Comparison of ENCODE assay signal across 1 cellular context in the genomic region with DNA sequence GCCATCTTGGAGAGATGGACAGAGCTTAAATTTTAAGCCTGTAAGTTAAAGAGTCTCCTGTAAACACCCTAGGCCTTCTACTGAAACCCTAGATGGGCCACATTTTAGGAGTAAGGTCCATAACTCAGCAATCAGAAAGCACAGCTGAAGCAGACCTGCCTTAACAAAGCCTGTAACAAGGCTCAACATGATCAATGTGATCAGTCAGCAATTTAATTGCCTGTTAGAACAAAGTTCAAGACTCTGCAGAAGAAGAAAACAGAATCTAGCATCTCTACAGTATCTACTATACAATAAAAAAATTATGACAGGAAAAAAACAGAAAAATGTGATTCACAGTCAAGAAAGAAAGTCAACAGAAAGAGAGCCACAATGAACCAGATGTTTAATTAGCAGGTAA.
A peak's percentile ranks its signal among the peaks of the same experiment; 100 is the strongest.
TF ChIP-seq lines count a peak whose summit lies in the region.

No MANE protein-coding gene starts in this region.

TF ChIP-seq in HepG2, 621 proteins besides CTCF, POLR2A, EP300 and RAD21:
- no peak for TF ChIP-seq ZNF530 (CRISPR knock-in tag; IDR thresholded peaks at IDR 0.05; ENCODE audit: low read depth)
- no peak for TF ChIP-seq REL (CRISPR knock-in tag; conservative IDR thresholded peaks at IDR 0.05)
- TF ChIP-seq, protein P1, sequence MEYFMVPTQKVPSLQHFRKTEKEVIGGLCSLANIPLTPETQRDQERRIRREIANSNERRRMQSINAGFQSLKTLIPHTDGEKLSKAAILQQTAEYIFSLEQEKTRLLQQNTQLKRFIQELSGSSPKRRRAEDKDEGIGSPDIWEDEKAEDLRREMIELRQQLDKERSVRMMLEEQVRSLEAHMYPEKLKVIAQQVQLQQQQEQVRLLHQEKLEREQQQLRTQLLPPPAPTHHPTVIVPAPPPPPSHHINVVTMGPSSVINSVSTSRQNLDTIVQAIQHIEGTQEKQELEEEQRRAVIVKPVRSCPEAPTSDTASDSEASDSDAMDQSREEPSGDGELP (IDR thresholded peaks at IDR 0.05; ENCODE audit: borderline replicate concordance, low read depth): no peak
- no peak for TF ChIP-seq ATF7-NPFF (CRISPR knock-in tag; IDR thresholded peaks at IDR 0.05; ENCODE audit: low read depth)
- TF ChIP-seq ZNF644 (CRISPR knock-in tag; IDR thresholded peaks at IDR 0.05; ENCODE audit: low read depth): no peak
- TF ChIP-seq MAFF (IDR thresholded peaks at IDR 0.05; ENCODE audit: low read depth, low read length): peak; percentile 86
- TF ChIP-seq, protein P2, sequence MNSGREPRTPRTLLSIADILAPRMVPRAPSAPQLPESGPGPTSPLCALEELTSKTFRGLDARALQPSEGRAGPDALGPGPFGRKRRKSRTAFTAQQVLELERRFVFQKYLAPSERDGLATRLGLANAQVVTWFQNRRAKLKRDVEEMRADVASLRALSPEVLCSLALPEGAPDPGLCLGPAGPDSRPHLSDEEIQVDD (CRISPR knock-in tag; IDR thresholded peaks at IDR 0.05; ENCODE audit: borderline replicate concordance): no peak
- no peak for TF ChIP-seq PCBP2 (optimal IDR thresholded peaks at IDR 0.05; ENCODE audit: low read depth, low read length, poor library complexity, severe bottlenecking)
- peak; percentile 82 to 89; a peak in 3 of 4 replicates for TF ChIP-seq MAFK (conservative IDR thresholded peaks at IDR 0.05 in 1 of 2, IDR thresholded peaks at IDR 0.05 in 1 of 2; ENCODE audit: low read length in 2 of 2)
